Comparison of ENCODE assay signal across 7 cellular contexts in genomic region chr17:38870259-38871165, GRCh38. TPM values are rescaled to one million over a fixed set of nuclear protein-coding genes. Genes with fewer than 3 reads are reported as not detected.
DNase-seq lines count a peak whose midpoint lies in the region; ATAC-seq, FAIRE-seq and TF ChIP-seq lines count a peak whose summit lies in the region.

No MANE protein-coding gene starts in this region.

- H3K27me3 Mint-ChIP-seq in T-helper 2 cell treated with Interferon-gamma antibody and Interleukin-4, amounts not matched to agents 5 μg/mL and 100 μg/mL, for 36 hours (ENCODE audit: low read depth) = peaks cover 2% of the 10 kb centered on the region

- peaks cover 22 to 36% of the 10 kb centered on the region in 2 donors for H3K4me1 ChIP-seq in gastrocnemius medialis

- no peaks in the 10 kb centered on the region for H3K36me3 ChIP-seq in gastrocnemius medialis

- peak overlapping the region; percentile 87 to 92 (median 90) for H3K27ac ChIP-seq in gastrocnemius medialis

- H3K36me3 Mint-ChIP-seq in T-helper 2 cell treated with Interferon-gamma antibody and Interleukin-4, amounts not matched to agents 5 μg/mL and 100 μg/mL, for 36 hours (ENCODE audit: low read depth) = peaks cover 14% of the 10 kb centered on the region

- ATAC-seq in gastrocnemius medialis = peak; percentile 29 to 32

- H3K4me3 Mint-ChIP-seq in T-helper 2 cell treated with Interferon-gamma antibody and Interleukin-4, amounts not matched to agents 5 μg/mL and 100 μg/mL, for 36 hours = peak overlapping the region; percentile 97

- peak overlapping the region; percentile 97 for H3K27ac Mint-ChIP-seq in T-helper 2 cell treated with Interferon-gamma antibody and Interleukin-4, amounts not matched to agents 5 μg/mL and 100 μg/mL, for 36 hours

- peak; percentile 56 for FAIRE-seq in GM12892 (lab: Jason Lieb, UNC)

- peak overlapping the region; percentile 70 to 99 (median 87) for H3K4me3 ChIP-seq in gastrocnemius medialis

- in situ Hi-C loops in gastrocnemius medialis (cut with MboI; ENCODE audit: low sequenced_read_pairs in 4 of 4) = loop anchor here in 1 of 4 donors (25.0 kb wide), 1 partner anchor 292 kb away; the partner anchor contains the start of genes ARL5C and PLXDC1

- TF ChIP-seq POLR2A in GM12892 (IDR thresholded peaks at IDR 0.05; ENCODE audit: low read depth, low read length) = no peak
- peak in 1 of 2 donors; percentile 49 for TF ChIP-seq POLR2A in gastrocnemius medialis (IDR thresholded peaks at IDR 0.05)

- no peak for TF ChIP-seq CTCF in gastrocnemius medialis (IDR thresholded peaks at IDR 0.05 in 4 of 5, conservative IDR thresholded peaks at IDR 0.05 in 1 of 5)

- no peaks in the 10 kb centered on the region for H3K9me3 Mint-ChIP-seq in T-helper 2 cell treated with Interferon-gamma antibody and Interleukin-4, amounts not matched to agents 5 μg/mL and 100 μg/mL, for 36 hours

- no peaks in the 10 kb centered on the region for H3K27me3 ChIP-seq in gastrocnemius medialis

- peak; percentile 68 for DNase-seq in GM12892 (ENCODE audit: insufficient read length)
- DNase-seq in HuH-7 (ENCODE audit: low spot score) = peak; percentile 37
- DNase-seq in T-helper 2 cell treated with Interferon-gamma antibody and Interleukin-4, amounts not matched to agents 5 μg/mL and 100 μg/mL, for 36 hours (ENCODE audit: low spot score) = peak; percentile 77
- peak in 39 of 58 donors; percentile 29 to 78 (median 59) for DNase-seq in anterior cingulate cortex (lab: John Stamatoyannopoulos, UW)
- DNase-seq in hippocampal formation (lab: John Stamatoyannopoulos, UW) = peak; percentile 43 to 50
- DNase-seq in gastrocnemius medialis = peak; percentile 62 to 67
- no peak for DNase-seq in COLO829 (ENCODE audit: low spot score)

- intact Hi-C loops in gastrocnemius medialis (cut with DNase I; ENCODE audit: low total_unique reads) = loop anchor here (1.0 to 2.0 kb wide), 3 partner anchors 17 to 282 kb away; partner anchors contain the start of genes PSMB3 and RPL23

- H3K9me3 ChIP-seq in gastrocnemius medialis = no peaks in the 10 kb centered on the region

- peaks cover 46% of the 10 kb centered on the region for H3K4me1 Mint-ChIP-seq in T-helper 2 cell treated with Interferon-gamma antibody and Interleukin-4, amounts not matched to agents 5 μg/mL and 100 μg/mL, for 36 hours (ENCODE audit: low read depth)

RNA-seq across cellular contexts. Expression of gene LASP1, which starts 0.7 kb away (rescaled TPM):
- polyA plus RNA-seq in GM12892 (2012; ENCODE audit: missing spikeins) = 48.4 TPM
- 10 to 100 TPM; 10.7 to 24.1 (median 20.5) TPM for total RNA-seq in gastrocnemius medialis

RNA-seq across cellular contexts. Expression of gene RPL23, which starts 17.0 kb away (rescaled TPM):
- polyA plus RNA-seq in GM12892 (2012; ENCODE audit: missing spikeins) = 4,815 TPM
- 1,000 to 10,000 TPM in 1 of 4 donors, 100 to 1,000 TPM in 3; 878 to 1,126 (median 955) TPM for total RNA-seq in gastrocnemius medialis

RNA-seq across cellular contexts. Expression of gene CWC25, which starts 45.4 kb away (rescaled TPM):
- polyA plus RNA-seq in GM12892 (2012; ENCODE audit: missing spikeins) = 21.9 TPM
- 10 to 100 TPM in 3 of 4 donors, 1 to 10 TPM in 1; 9.1 to 14.4 (median 12.3) TPM for total RNA-seq in gastrocnemius medialis
